15 cellular contexts compared by ENCODE assay signal in the genomic region with DNA sequence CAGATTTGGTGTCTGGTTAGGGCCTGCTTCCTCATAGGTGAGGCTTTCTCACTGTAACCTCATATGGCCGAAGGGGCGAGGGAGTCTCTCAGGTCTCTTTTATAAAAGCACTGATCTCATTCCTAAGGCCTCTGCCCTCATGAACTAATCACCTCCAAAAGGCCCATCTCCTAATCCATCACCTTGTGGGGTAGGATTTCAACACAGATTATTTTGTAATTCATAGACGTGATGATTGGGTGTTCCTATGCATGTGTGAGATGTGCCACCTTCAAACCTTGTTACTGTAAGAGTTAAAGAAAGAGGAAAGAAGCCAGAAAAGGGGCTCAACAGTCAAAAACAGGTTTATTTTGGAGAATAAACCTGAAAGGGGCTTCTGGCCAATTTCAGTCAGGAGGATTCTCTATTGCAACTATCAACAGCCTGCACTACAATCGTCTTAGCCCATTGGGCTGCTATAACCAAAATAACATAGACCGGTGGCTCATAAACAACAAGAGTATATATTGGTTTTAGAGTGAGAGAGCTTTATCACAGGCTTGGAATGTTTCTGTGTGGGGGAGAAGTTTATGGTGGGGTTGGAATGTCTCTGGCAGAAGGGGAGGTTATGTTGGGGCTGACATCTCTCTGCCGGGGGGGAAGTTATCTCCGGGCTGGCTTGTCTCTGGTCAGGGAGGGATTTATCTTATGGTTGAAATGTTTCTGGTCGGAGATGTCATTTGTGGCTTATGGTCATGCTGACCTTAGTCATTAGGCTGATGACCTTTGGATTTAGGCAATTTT. TPM values are rescaled to one million over a fixed set of nuclear protein-coding genes. Genes with fewer than 3 reads are reported as not detected.
"Had no signal": no experiment of that assay in that cellular context is flagged by ENCODE, and none has a peak within 500 bp of the region (broad histone marks: within the 10 kb centered on the region; RNA-seq: fewer than 3 reads in every experiment).

No MANE protein-coding gene starts in this region.

- H3K9me3 Mint-ChIP-seq: activated CD4-positive, alpha-beta T cell treated with anti-CD3 and anti-CD28 coated beads, Interleukin-2, amount 10 ng/mL, durations not matched to agents 7 days and 5 days; activated naive CD4-positive, alpha-beta T cell treated with anti-CD3 and anti-CD28 coated beads, Interleukin-2, amount 50 U/mL, for 24 hours; activated T-cell treated with anti-CD3 and anti-CD28 coated beads, Interleukin-2, amount 50 U/mL, for 24 hours; neural crest cell; stimulated activated naive CD8-positive, alpha-beta T cell treated with anti-CD3 and anti-CD28 coated beads, Interleukin-15, amount 100 ng/mL, for 72 hours; T-helper 1 cell treated with Interleukin-12 subunit alpha and Interleukin-12 subunit beta and Interleukin-4 antibody, amounts not matched to agents 30 μg/mL and 1 μg/mL, for 36 hours had no signal

- H3K4me1 Mint-ChIP-seq: activated CD4-positive, alpha-beta T cell treated with anti-CD3 and anti-CD28 coated beads, Interleukin-2, amount 10 ng/mL, durations not matched to agents 7 days and 5 days; activated naive CD4-positive, alpha-beta T cell treated with anti-CD3 and anti-CD28 coated beads, Interleukin-2, amount 50 U/mL, for 24 hours; memory B cell; neural crest cell; stimulated activated naive CD8-positive, alpha-beta T cell treated with anti-CD3 and anti-CD28 coated beads, Interleukin-15, amount 100 ng/mL, for 72 hours had no signal

- H3K27me3 Mint-ChIP-seq: activated naive CD4-positive, alpha-beta T cell treated with anti-CD3 and anti-CD28 coated beads, Interleukin-2, amount 50 U/mL, for 24 hours had no signal

- H3K27ac Mint-ChIP-seq: activated CD4-positive, alpha-beta T cell treated with anti-CD3 and anti-CD28 coated beads, Interleukin-2, amount 10 ng/mL, durations not matched to agents 7 days and 5 days; activated naive CD4-positive, alpha-beta T cell treated with anti-CD3 and anti-CD28 coated beads, Interleukin-2, amount 50 U/mL, for 24 hours; activated T-cell treated with anti-CD3 and anti-CD28 coated beads, Interleukin-2, amount 50 U/mL, for 24 hours; memory B cell; stimulated activated naive CD8-positive, alpha-beta T cell treated with anti-CD3 and anti-CD28 coated beads, Interleukin-15, amount 100 ng/mL, for 72 hours; T-helper 1 cell treated with Interleukin-12 subunit alpha and Interleukin-12 subunit beta and Interleukin-4 antibody, amounts not matched to agents 30 μg/mL and 1 μg/mL, for 36 hours had no signal

- DNase-seq: activated CD4-positive, alpha-beta T cell treated with anti-CD3 and anti-CD28 coated beads, Interleukin-2, amount 10 ng/mL, durations not matched to agents 7 days and 5 days; activated CD4-positive, CD25-positive, alpha-beta regulatory T cell; activated effector memory CD4-positive, alpha-beta T cell treated with Interleukin-2 at 50 U/mL for 16 hours; activated T-cell treated with anti-CD3 and anti-CD28 coated beads, Interleukin-2, amount 50 U/mL, for 24 hours; amniotic stem cell; dermis blood vessel endothelial cell; foreskin melanocyte; retina; stimulated activated CD4-positive, alpha-beta T cell treated with anti-CD3 and anti-CD28 coated beads, Interleukin-4, amount 100 ng/mL, for 4 hours; stimulated activated naive CD8-positive, alpha-beta T cell treated with anti-CD3 and anti-CD28 coated beads, Interleukin-15, amount 100 ng/mL, for 72 hours had no signal

- H3K36me3 Mint-ChIP-seq: activated naive CD4-positive, alpha-beta T cell treated with anti-CD3 and anti-CD28 coated beads, Interleukin-2, amount 50 U/mL, for 24 hours; memory B cell had no signal

- ATAC-seq: left lobe of liver; stimulated activated naive CD8-positive, alpha-beta T cell treated with anti-CD3 and anti-CD28 coated beads, Interleukin-15, amount 100 ng/mL, for 72 hours had no signal

- H3K4me3 Mint-ChIP-seq: activated CD4-positive, alpha-beta T cell treated with anti-CD3 and anti-CD28 coated beads, Interleukin-2, amount 10 ng/mL, durations not matched to agents 7 days and 5 days; activated naive CD4-positive, alpha-beta T cell treated with anti-CD3 and anti-CD28 coated beads, Interleukin-2, amount 50 U/mL, for 24 hours; activated T-cell treated with anti-CD3 and anti-CD28 coated beads, Interleukin-2, amount 50 U/mL, for 24 hours; memory B cell; neural crest cell; stimulated activated naive CD8-positive, alpha-beta T cell treated with anti-CD3 and anti-CD28 coated beads, Interleukin-15, amount 100 ng/mL, for 72 hours; T-helper 1 cell treated with Interleukin-12 subunit alpha and Interleukin-12 subunit beta and Interleukin-4 antibody, amounts not matched to agents 30 μg/mL and 1 μg/mL, for 36 hours had no signal

RNA-seq across cellular contexts. Expression of a gene that starts 35.0 kb away (rescaled TPM):
- total RNA-seq: neural crest cell had no signal
